ENCODE assay signal across 9 cellular contexts in genomic region chrX:10617186-10617963, GRCh38. TPM values are rescaled to one million over a fixed set of nuclear protein-coding genes. Genes with fewer than 3 reads are reported as not detected.
DNase-seq lines count a peak whose midpoint lies in the region; ATAC-seq, FAIRE-seq and TF ChIP-seq lines count a peak whose summit lies in the region.
"Had no signal": no experiment of that assay in that cellular context is flagged by ENCODE, and none has a peak within 500 bp of the region (broad histone marks: within the 10 kb centered on the region; RNA-seq: fewer than 3 reads in every experiment).

No MANE protein-coding gene starts in this region.

- H3K27ac ChIP-seq in endothelial cell of umbilical vein (ENCODE audit: insufficient read depth, low read depth, low read length) (no peak overlapping the region), OCI-LY7 (ENCODE audit: low read depth, low read length, poor library complexity, severe bottlenecking) (no peak overlapping the region), gastrocnemius medialis (no peak overlapping the region)

- no peaks in the 10 kb centered on the region for H3K27me3 Mint-ChIP-seq in Calu3 (ENCODE audit: unreplicated experiment)
- no peaks in the 10 kb centered on the region for H3K27me3 Mint-ChIP-seq in nephron progenitor cell (ENCODE audit: low read depth, poor library complexity)
- H3K27me3 Mint-ChIP-seq in stimulated activated naive B cell treated with anti-CD40 and anti-IgM and Interleukin-4, amounts not matched to agents 10 μg/mL and 1 μg/mL and 100 μg/mL, for 72 hours: peaks cover 26 to 37% of the 10 kb centered on the region in 2 donors

- H3K9ac ChIP-seq in endothelial cell of umbilical vein (replicated peaks; ENCODE audit: extremely low read depth, insufficient read depth, low read length): no peak overlapping the region

- ATAC-seq in stimulated activated naive B cell treated with anti-CD40 and anti-IgM and Interleukin-4, amounts not matched to agents 10 μg/mL and 1 μg/mL and 100 μg/mL, for 72 hours (replicated peaks): no peak
- ATAC-seq in gastrocnemius medialis (no peak), GM18868 (IDR thresholded peaks at IDR 0.05; ENCODE audit: unreplicated experiment) (no peak)

- H3K27ac Mint-ChIP-seq in Calu3 (ENCODE audit: unreplicated experiment) (peak overlapping the region; percentile 85), nephron progenitor cell (peak overlapping the region; percentile 55)
- H3K27ac Mint-ChIP-seq in stimulated activated naive B cell treated with anti-CD40 and anti-IgM and Interleukin-4, amounts not matched to agents 10 μg/mL and 1 μg/mL and 100 μg/mL, for 72 hours: no peak overlapping the region

- H3K27me3 ChIP-seq in endothelial cell of umbilical vein (ENCODE audit: control insufficient read depth in 2 of 2, insufficient read depth in 2 of 2, low read length in 2 of 2) (no peaks in the 10 kb centered on the region), gastrocnemius medialis (peaks cover 2 to 24% (median 16%) of the 10 kb centered on the region in 3 donors)

- peaks cover 21% of the 10 kb centered on the region for H3K79me2 ChIP-seq in endothelial cell of umbilical vein (ENCODE audit: control insufficient read depth, insufficient read depth, low read length)
- H3K79me2 ChIP-seq in OCI-LY7 (ENCODE audit: insufficient read depth, low read depth, low read length): no peaks in the 10 kb centered on the region

- no peaks in the 10 kb centered on the region for H3K9me2 ChIP-seq in OCI-LY7 (ENCODE audit: insufficient read depth, low read length)

- no peak for FAIRE-seq in endothelial cell of umbilical vein (lab: Jason Lieb, UNC)

- no peaks in the 10 kb centered on the region for H3K9me3 ChIP-seq in endothelial cell of umbilical vein (replicated peaks; ENCODE audit: control insufficient read depth, insufficient read depth, low read length)
- no peaks in the 10 kb centered on the region for H3K9me3 ChIP-seq in OCI-LY7 (ENCODE audit: low read length)
- no peaks in the 10 kb centered on the region for H3K9me3 ChIP-seq in gastrocnemius medialis

- H3K36me3 Mint-ChIP-seq in Calu3 (ENCODE audit: insufficient read depth, unreplicated experiment): peaks cover 47% of the 10 kb centered on the region
- H3K36me3 Mint-ChIP-seq in nephron progenitor cell (ENCODE audit: low read depth): no peaks in the 10 kb centered on the region
- no peaks in the 10 kb centered on the region for H3K36me3 Mint-ChIP-seq in stimulated activated naive B cell treated with anti-CD40 and anti-IgM and Interleukin-4, amounts not matched to agents 10 μg/mL and 1 μg/mL and 100 μg/mL, for 72 hours

- DNase-seq in Calu3 (no peak), NCI-H524 treated with DMSO at 0.1 percent for 48 hours (lab: John Stamatoyannopoulos, UW) (peak; percentile 23), endothelial cell of umbilical vein (ENCODE audit: low read depth, low spot score) (no peak), nephron progenitor cell (no peak), OCI-LY7 (ENCODE audit: low spot score) (no peak), gastrocnemius medialis (no peak)
- DNase-seq in stimulated activated naive B cell treated with anti-CD40 and anti-IgM and Interleukin-4, amounts not matched to agents 10 μg/mL and 1 μg/mL and 100 μg/mL, for 72 hours: no peak
- DNase-seq: stimulated activated CD4-positive, alpha-beta T cell treated with anti-CD3 and anti-CD28 coated beads, Interleukin-1b, Interleukin-23, amount 100 ng/mL, for 48 hours had no signal

- TF ChIP-seq CTCF in Calu3 (IDR thresholded peaks at IDR 0.05; ENCODE audit: unreplicated experiment) (no peak), endothelial cell of umbilical vein (IDR thresholded peaks at IDR 0.05; ENCODE audit: extremely low read depth in 1 of 2, insufficient read depth in 1 of 2, low read depth in 1 of 2, low read length in 2 of 2) (no peak), nephron progenitor cell (IDR thresholded peaks at IDR 0.05) (no peak), OCI-LY7 (conservative IDR thresholded peaks at IDR 0.05; ENCODE audit: low read length) (no peak), gastrocnemius medialis (IDR thresholded peaks at IDR 0.05 in 4 of 5, conservative IDR thresholded peaks at IDR 0.05 in 1 of 5) (no peak)

- H4K20me1 ChIP-seq in endothelial cell of umbilical vein (replicated peaks; ENCODE audit: control insufficient read depth, extremely low read depth, insufficient read depth, low read length) (no peaks in the 10 kb centered on the region), OCI-LY7 (ENCODE audit: insufficient read depth, low read length) (no peaks in the 10 kb centered on the region)

- intact Hi-C loops in Calu3 (cut with micrococcal nuclease; ENCODE audit: unreplicated experiment) (loop anchor here (5.0 kb wide), 3 partner anchors 105 to 425 kb away; no protein-coding TSS in a partner anchor), endothelial cell of umbilical vein (cut with micrococcal nuclease) (loop anchor here (2.0 to 10.0 kb wide), 7 partner anchors 63 to 633 kb away; partner anchors contain the start of gene HCCS), OCI-LY7 (cut with micrococcal nuclease; ENCODE audit: unreplicated experiment) (loop anchor here (10.0 kb wide), 1 partner anchor 623 kb away; no protein-coding TSS in a partner anchor), gastrocnemius medialis (cut with DNase I; ENCODE audit: low total_unique reads) (no loop called here)

- peak overlapping the region; percentile 86 for H3K4me2 ChIP-seq in endothelial cell of umbilical vein (ENCODE audit: insufficient read depth, low read length)
- no peak overlapping the region for H3K4me2 ChIP-seq in OCI-LY7 (ENCODE audit: low read length)

- BruUV-seq in Calu3 (replicated peaks; lab: Mats Ljungman, UMichigan): no TSS peak
- no TSS peak for BruUV-seq in endothelial cell of umbilical vein (replicated peaks; lab: Mats Ljungman, UMichigan)
- no TSS peak for BruUV-seq in OCI-LY7 (replicated peaks; lab: Mats Ljungman, UMichigan)

- CTCF ChIA-PET in Calu3 (lab: Charles Lee): interaction anchor here (1.0 kb wide), 1 partner anchor 427 kb away, joined by 4 read pairs; no protein-coding TSS in a partner anchor
- CTCF ChIA-PET in endothelial cell of umbilical vein (lab: Charles Lee): interaction anchor here (0.9 to 4.1 kb wide), 10 partner anchors 15 to 483 kb away, joined by 3 to 17 read pairs (median 8); no protein-coding TSS in a partner anchor
- CTCF ChIA-PET in OCI-LY7 (lab: Charles Lee; ENCODE audit: unreplicated experiment): no interaction called here

- in situ Hi-C loops in gastrocnemius medialis (cut with MboI; ENCODE audit: low sequenced_read_pairs in 4 of 4): loop anchor here (5.0 to 25.0 kb wide), 2 partner anchors 425 to 430 kb away; no protein-coding TSS in a partner anchor

- H3K36me3 ChIP-seq in endothelial cell of umbilical vein (ENCODE audit: control insufficient read depth in 2 of 2, extremely low read depth in 1 of 2, insufficient read depth in 2 of 2, low read length in 2 of 2) (no peaks in the 10 kb centered on the region), OCI-LY7 (ENCODE audit: insufficient read depth, low read length) (no peaks in the 10 kb centered on the region), gastrocnemius medialis (no peaks in the 10 kb centered on the region)

- H3K4me3 Mint-ChIP-seq in Calu3 (ENCODE audit: low read depth, unreplicated experiment) (peak overlapping the region; percentile 89), nephron progenitor cell (peak overlapping the region; percentile 91)
- no peak overlapping the region for H3K4me3 Mint-ChIP-seq in stimulated activated naive B cell treated with anti-CD40 and anti-IgM and Interleukin-4, amounts not matched to agents 10 μg/mL and 1 μg/mL and 100 μg/mL, for 72 hours

- no peaks in the 10 kb centered on the region for H3K9me1 ChIP-seq in endothelial cell of umbilical vein (replicated peaks; ENCODE audit: control insufficient read depth, extremely low read depth, insufficient read depth, low read length)

- POLR2A ChIA-PET in endothelial cell of umbilical vein (lab: Charles Lee): no interaction called here
- POLR2A ChIA-PET in OCI-LY7 (lab: Charles Lee): no interaction called here

- TF ChIP-seq POLR2A in endothelial cell of umbilical vein (IDR thresholded peaks at IDR 0.05; ENCODE audit: low read depth, low read length): no peak
- TF ChIP-seq POLR2A in gastrocnemius medialis (IDR thresholded peaks at IDR 0.05): no peak

- H2AFZ ChIP-seq in endothelial cell of umbilical vein (ENCODE audit: low read depth, low read length) (no peak overlapping the region), OCI-LY7 (ENCODE audit: low read length) (no peak overlapping the region)

- dilution Hi-C loops in endothelial cell of umbilical vein (cut with MboI; ENCODE audit: extremely low pct_ligation_motif_present, low sequenced_read_pairs): no loop called here

- H3K9me3 Mint-ChIP-seq in Calu3 (ENCODE audit: low read depth, unreplicated experiment) (no peaks in the 10 kb centered on the region), nephron progenitor cell (peaks cover 14% of the 10 kb centered on the region)
- no peaks in the 10 kb centered on the region for H3K9me3 Mint-ChIP-seq in stimulated activated naive B cell treated with anti-CD40 and anti-IgM and Interleukin-4, amounts not matched to agents 10 μg/mL and 1 μg/mL and 100 μg/mL, for 72 hours

- H3K4me1 Mint-ChIP-seq in Calu3 (ENCODE audit: low read depth, unreplicated experiment) (peaks cover 41% of the 10 kb centered on the region), nephron progenitor cell (peaks cover 55% of the 10 kb centered on the region)
- peaks cover 9 to 17% of the 10 kb centered on the region in 2 donors for H3K4me1 Mint-ChIP-seq in stimulated activated naive B cell treated with anti-CD40 and anti-IgM and Interleukin-4, amounts not matched to agents 10 μg/mL and 1 μg/mL and 100 μg/mL, for 72 hours

- no peak overlapping the region for H3K4me3 ChIP-seq in endothelial cell of umbilical vein (replicated peaks in 1 of 3; ENCODE audit: insufficient read depth in 1 of 3, low read depth in 1 of 3, low read length in 3 of 3)
- H3K4me3 ChIP-seq in OCI-LY7 (ENCODE audit: low read depth, low read length, poor library complexity, severe bottlenecking): no peak overlapping the region
- no peak overlapping the region for H3K4me3 ChIP-seq in gastrocnemius medialis

- H3K4me1 ChIP-seq in endothelial cell of umbilical vein (ENCODE audit: control insufficient read depth, extremely low read depth, insufficient read depth, low read length) (peaks cover 23% of the 10 kb centered on the region), OCI-LY7 (ENCODE audit: insufficient read depth, low read length, poor library complexity, severe bottlenecking) (no peaks in the 10 kb centered on the region), gastrocnemius medialis (no peaks in the 10 kb centered on the region)

RNA-seq across cellular contexts. Expression of gene MID1, which starts 3.0 kb away (rescaled TPM):
- total RNA-seq in Calu3 (2022) (70.5 and 85.6 TPM in 2 replicates), endothelial cell of umbilical vein (24.5 and 29.8 TPM in 2 replicates), OCI-LY7 (2022) (1.0 and 1.6 TPM in 2 replicates), gastrocnemius medialis (1 to 10 TPM in 3 of 4 donors, under 1 TPM in 1; 0.91 to 1.9 (median 1.8) TPM)
- polyA plus RNA-seq in endothelial cell of umbilical vein: 18.1 and 21.3 TPM in 2 replicates
- polyA plus RNA-seq in endothelial cell of umbilical vein (2011; cell fraction: cytosol; rRNA removed): 11.7 and 15.2 TPM in 2 replicates
- polyA plus RNA-seq in endothelial cell of umbilical vein (2011; cell fraction: nucleus; rRNA removed): 76.8 and 83.8 TPM in 2 replicates
- 20.4 and 23.7 TPM in 2 replicates for polyA plus RNA-seq in endothelial cell of umbilical vein (2012)
- 59.9 and 81.1 TPM in 2 replicates for polyA minus RNA-seq in endothelial cell of umbilical vein
- polyA minus RNA-seq in endothelial cell of umbilical vein (2011; cell fraction: cytosol; rRNA and poly(A)+ RNA removed): 13.6 TPM
- polyA minus RNA-seq in endothelial cell of umbilical vein (2011; cell fraction: nucleus; rRNA and poly(A)+ RNA removed): 101 and 113 TPM in 2 replicates
- total RNA-seq in OCI-LY7 (2014; rRNA removed; shearing (Covaris generic)): 0.46 and 0.76 TPM in 2 replicates

Comparison
In these comparisons a context has a peak if more than half of its experiments do, and no peak if none do; other contexts are left out.
1. H3K4me3 Mint-ChIP-seq: peak in Calu3 (single experiment) and nephron progenitor cell (single experiment); none in stimulated activated naive B cell treated with anti-CD40 and anti-IgM and Interleukin-4, amounts not matched to agents 10 μg/mL and 1 μg/mL and 100 μg/mL, for 72 hours (0 of 2).